ENCODE assay signal across 9 cellular contexts in genomic region chr6:161242779-161243693, GRCh38. TPM values are rescaled to one million over a fixed set of nuclear protein-coding genes. Genes with fewer than 3 reads are reported as not detected.
A peak's percentile ranks its signal among the peaks of the same experiment; 100 is the strongest.
DNase-seq lines count a peak whose midpoint lies in the region; ATAC-seq and TF ChIP-seq lines count a peak whose summit lies in the region.
"Had no signal": no experiment of that assay in that cellular context is flagged by ENCODE, and none has a peak within 500 bp of the region (broad histone marks: within the 10 kb centered on the region; RNA-seq: fewer than 3 reads in every experiment).

No MANE protein-coding gene starts in this region.

- H4K20me1 ChIP-seq in hepatocyte (ENCODE audit: insufficient read depth, poor library complexity, severe bottlenecking), result no peaks in the 10 kb centered on the region

- 85% methylated on average over 28 of the region's 28 CpGs for whole genome bisulfite sequencing in hepatocyte (ENCODE audit: low lambda C conversion rate, missing lambda C conversion rate)

- peaks cover 8% of the 10 kb centered on the region for H3K36me3 Mint-ChIP-seq in activated CD4-positive, alpha-beta memory T cell treated with anti-CD3 and anti-CD28 coated beads for 36 hours

- H3K4me1 Mint-ChIP-seq in activated CD4-positive, alpha-beta memory T cell treated with anti-CD3 and anti-CD28 coated beads for 36 hours (ENCODE audit: low read depth), result peaks cover 8% of the 10 kb centered on the region

- no peak overlapping the region for H3K27ac Mint-ChIP-seq in activated CD4-positive, alpha-beta memory T cell treated with anti-CD3 and anti-CD28 coated beads for 36 hours

- peaks cover 4% of the 10 kb centered on the region for H3K4me1 ChIP-seq in hepatocyte (ENCODE audit: insufficient read depth)

- no peaks in the 10 kb centered on the region for H3K9me2 ChIP-seq in hepatocyte (replicated peaks; ENCODE audit: insufficient read depth)

- no peak overlapping the region for H3K4me3 Mint-ChIP-seq in activated CD4-positive, alpha-beta memory T cell treated with anti-CD3 and anti-CD28 coated beads for 36 hours

- POLR2A ChIA-PET in activated CD4-positive, alpha-beta memory T cell treated with anti-CD3 and anti-CD28 coated beads for 36 hours (lab: Charles Lee), result no interaction called here

- H3K9me3 Mint-ChIP-seq in activated CD4-positive, alpha-beta memory T cell treated with anti-CD3 and anti-CD28 coated beads for 36 hours, result no peaks in the 10 kb centered on the region

- intact Hi-C loops in activated CD4-positive, alpha-beta memory T cell treated with anti-CD3 and anti-CD28 coated beads for 36 hours (cut with micrococcal nuclease), result no loop called here

- no peak for TF ChIP-seq CTCF in hepatocyte (IDR thresholded peaks at IDR 0.05; ENCODE audit: poor library complexity)

- no peaks in the 10 kb centered on the region; the same call in 1 of the 2 replicates for H3K36me3 ChIP-seq in H7 (replicated peaks; ENCODE audit: control insufficient read depth, insufficient read depth, low read length)
- no peaks in the 10 kb centered on the region for H3K36me3 ChIP-seq in hepatocyte (replicated peaks; ENCODE audit: insufficient read depth, low read depth)
- H3K36me3 ChIP-seq in MG63, result peaks cover 2% of the 10 kb centered on the region; the same call in 1 of the 2 replicates

- H2AFZ ChIP-seq in hepatocyte, result no peak overlapping the region

- H3K9me3 ChIP-seq in hepatocyte (ENCODE audit: low read depth) (no peaks in the 10 kb centered on the region), MG63 (no peaks in the 10 kb centered on the region)

- H3K27me3 Mint-ChIP-seq in activated CD4-positive, alpha-beta memory T cell treated with anti-CD3 and anti-CD28 coated beads for 36 hours, result no peaks in the 10 kb centered on the region

- CTCF ChIA-PET in activated CD4-positive, alpha-beta memory T cell treated with anti-CD3 and anti-CD28 coated beads for 36 hours (lab: Charles Lee), result interaction anchor here (0.6 to 1.0 kb wide), 2 partner anchors 26 to 131 kb away, joined by 3 read pairs; no protein-coding TSS in a partner anchor

- peaks cover 27% of the 10 kb centered on the region for H3K79me2 ChIP-seq in hepatocyte

- H3K27me3 ChIP-seq in H7 (ENCODE audit: control insufficient read depth, insufficient read depth, low read length), result no peaks in the 10 kb centered on the region
- no peaks in the 10 kb centered on the region for H3K27me3 ChIP-seq in hepatocyte
- no peaks in the 10 kb centered on the region for H3K27me3 ChIP-seq in MG63

- ATAC-seq in HG02970 (IDR thresholded peaks at IDR 0.05; ENCODE audit: low FRiP score, unreplicated experiment), result no peak

- no peak overlapping the region for H3K4me3 ChIP-seq in H7 (ENCODE audit: insufficient read depth, low read depth, low read length)
- H3K4me3 ChIP-seq in hepatocyte, result no peak overlapping the region
- no peak overlapping the region for H3K4me3 ChIP-seq in MG63

- peak; percentile 83 for DNase-seq in H7
- DNase-seq in activated CD8-positive, alpha-beta memory T cell treated with anti-CD3 and anti-CD28 coated beads, Interleukin-2, amount 50 U/mL, for 4 hours, result peak; percentile 53
- DNase-seq in hepatocyte (ENCODE audit: low spot score), result no peak
- DNase-seq in stimulated activated CD8-positive, alpha-beta memory T cell treated with anti-CD3 and anti-CD28 coated beads, Interleukin-2, amount 100 ng/mL, for 1 hour (ENCODE audit: low read depth in 2 of 2), result peak; percentile 36 to 46
- DNase-seq in NCI-H1694 (lab: John Stamatoyannopoulos, UW), result no peak
- DNase-seq in MG63, result no peak
- DNase-seq in activated CD4-positive, alpha-beta memory T cell treated with anti-CD3 and anti-CD28 coated beads for 36 hours, result no peak
- DNase-seq: T-helper 1 cell had no signal

- no peak overlapping the region for H3K4me2 ChIP-seq in hepatocyte

- peak overlapping the region; percentile 58 for H3K27ac ChIP-seq in hepatocyte

RNA-seq across cellular contexts. Expression of gene AGPAT4, which starts 30.8 kb away (rescaled TPM):
- 10.4 and 15.6 TPM in 2 replicates for total RNA-seq in H7 (2014; rRNA removed; shearing (Covaris generic))
- total RNA-seq in hepatocyte, result 7.7 and 10.6 TPM in 2 replicates
- 11.8 and 14.5 TPM in 2 replicates for polyA plus RNA-seq in hepatocyte
- 1.5 and 5.8 TPM in 2 replicates for total RNA-seq in MG63 (2014; rRNA removed; shearing (Covaris generic); ENCODE audit: low replicate concordance)
- total RNA-seq in activated CD4-positive, alpha-beta memory T cell treated with anti-CD3 and anti-CD28 coated beads for 36 hours, result 1 to 10 TPM; 4.7 to 5.6 TPM

Comparison
In these comparisons a context has a peak if more than half of its experiments do, and no peak if none do; other contexts are left out.
1. DNase-seq: peak in H7 (single experiment), activated CD8-positive, alpha-beta memory T cell treated with anti-CD3 and anti-CD28 coated beads, Interleukin-2, amount 50 U/mL, for 4 hours (single experiment) and stimulated activated CD8-positive, alpha-beta memory T cell treated with anti-CD3 and anti-CD28 coated beads, Interleukin-2, amount 100 ng/mL, for 1 hour (2 of 2); none in hepatocyte (single experiment), NCI-H1694 (single experiment), MG63 (single experiment) and activated CD4-positive, alpha-beta memory T cell treated with anti-CD3 and anti-CD28 coated beads for 36 hours (single experiment).